2 cellular contexts compared by ENCODE assay signal in the genomic region with DNA sequence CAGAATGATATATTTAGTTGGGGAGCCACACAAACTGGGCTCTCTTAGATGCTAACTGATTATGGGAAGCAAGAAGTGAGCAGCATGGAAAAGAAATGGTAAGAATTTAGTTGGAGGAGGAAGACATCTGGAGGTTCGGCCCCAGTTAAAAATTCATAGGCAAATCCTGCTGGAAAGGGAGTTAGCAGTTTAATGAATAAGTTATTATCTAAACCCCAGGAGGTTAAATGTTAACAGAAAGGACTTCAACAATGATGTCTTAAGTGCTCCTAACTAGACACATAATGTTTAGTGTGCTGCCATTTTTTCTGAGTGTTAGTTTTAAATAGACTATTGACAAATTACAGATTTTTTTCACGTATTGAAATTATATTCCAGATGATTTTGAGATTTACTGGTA.
TF ChIP-seq lines count a peak whose summit lies in the region.

No MANE protein-coding gene starts in this region.

TF ChIP-seq in GM23338, 12 proteins besides CTCF, POLR2A, EP300 and RAD21 (continued from another document):
- no peak for TF ChIP-seq POLR2AphosphoS5 (IDR thresholded peaks at IDR 0.05; ENCODE audit: low read depth)
- no peak for TF ChIP-seq JUNB (IDR thresholded peaks at IDR 0.05; ENCODE audit: unreplicated experiment)
- TF ChIP-seq, protein P1, sequence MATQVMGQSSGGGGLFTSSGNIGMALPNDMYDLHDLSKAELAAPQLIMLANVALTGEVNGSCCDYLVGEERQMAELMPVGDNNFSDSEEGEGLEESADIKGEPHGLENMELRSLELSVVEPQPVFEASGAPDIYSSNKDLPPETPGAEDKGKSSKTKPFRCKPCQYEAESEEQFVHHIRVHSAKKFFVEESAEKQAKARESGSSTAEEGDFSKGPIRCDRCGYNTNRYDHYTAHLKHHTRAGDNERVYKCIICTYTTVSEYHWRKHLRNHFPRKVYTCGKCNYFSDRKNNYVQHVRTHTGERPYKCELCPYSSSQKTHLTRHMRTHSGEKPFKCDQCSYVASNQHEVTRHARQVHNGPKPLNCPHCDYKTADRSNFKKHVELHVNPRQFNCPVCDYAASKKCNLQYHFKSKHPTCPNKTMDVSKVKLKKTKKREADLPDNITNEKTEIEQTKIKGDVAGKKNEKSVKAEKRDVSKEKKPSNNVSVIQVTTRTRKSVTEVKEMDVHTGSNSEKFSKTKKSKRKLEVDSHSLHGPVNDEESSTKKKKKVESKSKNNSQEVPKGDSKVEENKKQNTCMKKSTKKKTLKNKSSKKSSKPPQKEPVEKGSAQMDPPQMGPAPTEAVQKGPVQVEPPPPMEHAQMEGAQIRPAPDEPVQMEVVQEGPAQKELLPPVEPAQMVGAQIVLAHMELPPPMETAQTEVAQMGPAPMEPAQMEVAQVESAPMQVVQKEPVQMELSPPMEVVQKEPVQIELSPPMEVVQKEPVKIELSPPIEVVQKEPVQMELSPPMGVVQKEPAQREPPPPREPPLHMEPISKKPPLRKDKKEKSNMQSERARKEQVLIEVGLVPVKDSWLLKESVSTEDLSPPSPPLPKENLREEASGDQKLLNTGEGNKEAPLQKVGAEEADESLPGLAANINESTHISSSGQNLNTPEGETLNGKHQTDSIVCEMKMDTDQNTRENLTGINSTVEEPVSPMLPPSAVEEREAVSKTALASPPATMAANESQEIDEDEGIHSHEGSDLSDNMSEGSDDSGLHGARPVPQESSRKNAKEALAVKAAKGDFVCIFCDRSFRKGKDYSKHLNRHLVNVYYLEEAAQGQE (IDR thresholded peaks at IDR 0.05; ENCODE audit: unreplicated experiment): no peak
- TF ChIP-seq EZH2phosphoT487 (IDR thresholded peaks at IDR 0.05; ENCODE audit: unreplicated experiment): no peak
- no peak for TF ChIP-seq EZH2 (IDR thresholded peaks at IDR 0.05; ENCODE audit: low read depth, unreplicated experiment)
- TF ChIP-seq, protein P2, sequence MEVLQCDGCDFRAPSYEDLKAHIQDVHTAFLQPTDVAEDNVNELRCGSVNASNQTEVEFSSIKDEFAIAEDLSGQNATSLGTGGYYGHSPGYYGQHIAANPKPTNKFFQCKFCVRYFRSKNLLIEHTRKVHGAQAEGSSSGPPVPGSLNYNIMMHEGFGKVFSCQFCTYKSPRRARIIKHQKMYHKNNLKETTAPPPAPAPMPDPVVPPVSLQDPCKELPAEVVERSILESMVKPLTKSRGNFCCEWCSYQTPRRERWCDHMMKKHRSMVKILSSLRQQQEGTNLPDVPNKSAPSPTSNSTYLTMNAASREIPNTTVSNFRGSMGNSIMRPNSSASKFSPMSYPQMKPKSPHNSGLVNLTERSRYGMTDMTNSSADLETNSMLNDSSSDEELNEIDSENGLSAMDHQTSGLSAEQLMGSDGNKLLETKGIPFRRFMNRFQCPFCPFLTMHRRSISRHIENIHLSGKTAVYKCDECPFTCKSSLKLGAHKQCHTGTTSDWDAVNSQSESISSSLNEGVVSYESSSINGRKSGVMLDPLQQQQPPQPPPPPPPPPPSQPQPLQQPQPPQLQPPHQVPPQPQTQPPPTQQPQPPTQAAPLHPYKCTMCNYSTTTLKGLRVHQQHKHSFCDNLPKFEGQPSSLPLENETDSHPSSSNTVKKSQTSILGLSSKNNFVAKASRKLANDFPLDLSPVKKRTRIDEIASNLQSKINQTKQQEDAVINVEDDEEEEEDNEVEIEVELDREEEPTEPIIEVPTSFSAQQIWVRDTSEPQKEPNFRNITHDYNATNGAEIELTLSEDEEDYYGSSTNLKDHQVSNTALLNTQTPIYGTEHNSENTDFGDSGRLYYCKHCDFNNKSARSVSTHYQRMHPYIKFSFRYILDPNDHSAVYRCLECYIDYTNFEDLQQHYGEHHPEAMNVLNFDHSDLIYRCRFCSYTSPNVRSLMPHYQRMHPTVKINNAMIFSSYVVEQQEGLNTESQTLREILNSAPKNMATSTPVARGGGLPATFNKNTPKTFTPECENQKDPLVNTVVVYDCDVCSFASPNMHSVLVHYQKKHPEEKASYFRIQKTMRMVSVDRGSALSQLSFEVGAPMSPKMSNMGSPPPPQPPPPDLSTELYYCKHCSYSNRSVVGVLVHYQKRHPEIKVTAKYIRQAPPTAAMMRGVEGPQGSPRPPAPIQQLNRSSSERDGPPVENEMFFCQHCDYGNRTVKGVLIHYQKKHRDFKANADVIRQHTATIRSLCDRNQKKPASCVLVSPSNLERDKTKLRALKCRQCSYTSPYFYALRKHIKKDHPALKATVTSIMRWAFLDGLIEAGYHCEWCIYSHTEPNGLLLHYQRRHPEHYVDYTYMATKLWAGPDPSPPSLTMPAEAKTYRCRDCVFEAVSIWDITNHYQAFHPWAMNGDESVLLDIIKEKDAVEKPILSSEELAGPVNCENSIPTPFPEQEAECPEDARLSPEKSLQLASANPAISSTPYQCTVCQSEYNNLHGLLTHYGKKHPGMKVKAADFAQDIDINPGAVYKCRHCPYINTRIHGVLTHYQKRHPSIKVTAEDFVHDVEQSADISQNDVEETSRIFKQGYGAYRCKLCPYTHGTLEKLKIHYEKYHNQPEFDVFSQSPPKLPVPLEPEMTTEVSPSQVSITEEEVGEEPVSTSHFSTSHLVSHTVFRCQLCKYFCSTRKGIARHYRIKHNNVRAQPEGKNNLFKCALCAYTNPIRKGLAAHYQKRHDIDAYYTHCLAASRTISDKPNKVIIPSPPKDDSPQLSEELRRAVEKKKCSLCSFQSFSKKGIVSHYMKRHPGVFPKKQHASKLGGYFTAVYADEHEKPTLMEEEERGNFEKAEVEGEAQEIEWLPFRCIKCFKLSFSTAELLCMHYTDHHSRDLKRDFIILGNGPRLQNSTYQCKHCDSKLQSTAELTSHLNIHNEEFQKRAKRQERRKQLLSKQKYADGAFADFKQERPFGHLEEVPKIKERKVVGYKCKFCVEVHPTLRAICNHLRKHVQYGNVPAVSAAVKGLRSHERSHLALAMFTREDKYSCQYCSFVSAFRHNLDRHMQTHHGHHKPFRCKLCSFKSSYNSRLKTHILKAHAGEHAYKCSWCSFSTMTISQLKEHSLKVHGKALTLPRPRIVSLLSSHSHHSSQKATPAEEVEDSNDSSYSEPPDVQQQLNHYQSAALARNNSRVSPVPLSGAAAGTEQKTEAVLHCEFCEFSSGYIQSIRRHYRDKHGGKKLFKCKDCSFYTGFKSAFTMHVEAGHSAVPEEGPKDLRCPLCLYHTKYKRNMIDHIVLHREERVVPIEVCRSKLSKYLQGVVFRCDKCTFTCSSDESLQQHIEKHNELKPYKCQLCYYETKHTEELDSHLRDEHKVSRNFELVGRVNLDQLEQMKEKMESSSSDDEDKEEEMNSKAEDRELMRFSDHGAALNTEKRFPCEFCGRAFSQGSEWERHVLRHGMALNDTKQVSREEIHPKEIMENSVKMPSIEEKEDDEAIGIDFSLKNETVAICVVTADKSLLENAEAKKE (CRISPR knock-in tag; IDR thresholded peaks at IDR 0.05): no peak
- no peak for TF ChIP-seq CREB1 (CRISPR knock-in tag; IDR thresholded peaks at IDR 0.05; ENCODE audit: low read depth)
- TF ChIP-seq ZNF114 (CRISPR knock-in tag; IDR thresholded peaks at IDR 0.05): no peak
TF ChIP-seq in GM23338: peak in this region for 0.

TF ChIP-seq in SK-N-SH, 30 proteins besides CTCF, POLR2A, EP300 and RAD21 (continued from another document):
- TF ChIP-seq, protein P3, sequence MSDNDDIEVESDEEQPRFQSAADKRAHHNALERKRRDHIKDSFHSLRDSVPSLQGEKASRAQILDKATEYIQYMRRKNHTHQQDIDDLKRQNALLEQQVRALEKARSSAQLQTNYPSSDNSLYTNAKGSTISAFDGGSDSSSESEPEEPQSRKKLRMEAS (IDR thresholded peaks at IDR 0.05; ENCODE audit: low read depth): no peak
- no peak for TF ChIP-seq GATA2 (CRISPR knock-in tag; IDR thresholded peaks at IDR 0.05)
TF ChIP-seq in SK-N-SH: peak in this region for 0.
